In genomic region chr6:45049188-45049843, GRCh38 we compare ENCODE assay signal across 13 cellular contexts.
A peak's percentile ranks its signal among the peaks of the same experiment; 100 is the strongest.
DNase-seq lines count a peak whose midpoint lies in the region; ATAC-seq and TF ChIP-seq lines count a peak whose summit lies in the region.
"Had no signal": no experiment of that assay in that cellular context is flagged by ENCODE, and none has a peak within 500 bp of the region (broad histone marks: within the 10 kb centered on the region; RNA-seq: fewer than 3 reads in every experiment).

No MANE protein-coding gene starts in this region.

- intact Hi-C loops in ascending aorta (cut with DNase I), result no loop called here

- in situ Hi-C loops in SK-MEL-5 (cut with HindIII; ENCODE audit: low pct_unique_long_range_greater_than_20kb, low sequenced_read_pairs), result no loop called here
- in situ Hi-C loops in GM13976 (cut with MboI; ENCODE audit: low sequenced_read_pairs, unreplicated experiment), result no loop called here

- DNase-seq in Ammon's horn (ENCODE audit: low spot score) (peak; percentile 34), SK-MEL-5 (ENCODE audit: low read depth, low spot score) (peak; percentile 90), foreskin keratinocyte (peak in 1 of 2 donors; percentile 15), ascending aorta (ENCODE audit: low spot score in 2 of 2) (no peak), NCI-H748 (lab: John Stamatoyannopoulos, UW; ENCODE audit: unreplicated experiment) (no peak), GM13976 (ENCODE audit: low spot score) (no peak)
- DNase-seq: activated T-cell treated with anti-CD3 and anti-CD28 coated beads, Interleukin-2, amount 50 U/mL, for 48 hours; effector memory CD4-positive, alpha-beta T cell; left cardiac atrium; MM.1S had no signal

- ATAC-seq in HG03103 (IDR thresholded peaks at IDR 0.05; ENCODE audit: low read depth, unreplicated experiment) (peak; percentile 52), foreskin keratinocyte (peak; percentile 43), HG02973 (IDR thresholded peaks at IDR 0.05; ENCODE audit: unreplicated experiment) (no peak)
- ATAC-seq: left cardiac atrium had no signal

- H3K9me3 ChIP-seq in ascending aorta, result no peaks in the 10 kb centered on the region

- no peaks in the 10 kb centered on the region for H3K36me3 ChIP-seq in ascending aorta

- no peak overlapping the region for H3K4me3 ChIP-seq in ascending aorta
- H3K4me3 ChIP-seq: skin epidermis had no signal

- H3K4me1 ChIP-seq in foreskin keratinocyte (peaks cover 11% of the 10 kb centered on the region), ascending aorta (no peaks in the 10 kb centered on the region)

- TF ChIP-seq CTCF in foreskin keratinocyte (conservative IDR thresholded peaks at IDR 0.05), result no peak
- no peak for TF ChIP-seq CTCF in ascending aorta (IDR thresholded peaks at IDR 0.05)
- no peak for TF ChIP-seq CTCF in GM13976 (IDR thresholded peaks at IDR 0.05; ENCODE audit: borderline replicate concordance, control extremely low read depth, extremely low read depth, insufficient read depth, missing control alignments)

- H3K27me3 ChIP-seq in foreskin keratinocyte, result no peaks in the 10 kb centered on the region
- no peaks in the 10 kb centered on the region for H3K27me3 ChIP-seq in ascending aorta

- H3K27ac ChIP-seq in foreskin keratinocyte (no peak overlapping the region), ascending aorta (no peak overlapping the region)
- H3K27ac ChIP-seq: skin epidermis had no signal

Comparison
In these comparisons a context has a peak if more than half of its experiments do, and no peak if none do; other contexts are left out.
1. DNase-seq: peak in Ammon's horn (single experiment) and SK-MEL-5 (single experiment); none in ascending aorta (0 of 2), NCI-H748 (single experiment) and GM13976 (single experiment).